ENCODE assay signal across 1 cellular context in genomic region chr5:14256026-14256690, GRCh38.
TF ChIP-seq lines count a peak whose summit lies in the region.

No MANE protein-coding gene starts in this region.

TF ChIP-seq in H1, 55 proteins besides CTCF, POLR2A, EP300 and RAD21 (continued from another document):
- TF ChIP-seq ZNF274 (IDR thresholded peaks at IDR 0.05; ENCODE audit: borderline replicate concordance, extremely low read depth, low read length) = peak; percentile 69; the same call in 1 of the 2 replicates
